Comparison of ENCODE assay signal across 14 cellular contexts in genomic region chr1:42784547-42784945, GRCh38. TPM values are rescaled to one million over a fixed set of nuclear protein-coding genes. Genes with fewer than 3 reads are reported as not detected.
A peak's percentile ranks its signal among the peaks of the same experiment; 100 is the strongest.
DNase-seq lines count a peak whose midpoint lies in the region; ATAC-seq and TF ChIP-seq lines count a peak whose summit lies in the region.
"Had no signal": no experiment of that assay in that cellular context is flagged by ENCODE, and none has a peak within 500 bp of the region (broad histone marks: within the 10 kb centered on the region; RNA-seq: fewer than 3 reads in every experiment).

No MANE protein-coding gene starts in this region.

- peak; percentile 26 for ATAC-seq in left lobe of liver
- ATAC-seq in upper lobe of right lung = no peak
- no peak for ATAC-seq in left lung

- peaks cover 8 to 23% (median 13%) of the 10 kb centered on the region in 4 donors for H3K4me1 Mint-ChIP-seq in CD4-positive, alpha-beta memory T cell
- H3K4me1 Mint-ChIP-seq: neural progenitor cell had no signal

- POLR2A ChIA-PET in CD4-positive, alpha-beta memory T cell (lab: Charles Lee; ENCODE audit: partially characterized antibody) = interaction anchor here (0.6 to 2.9 kb wide), 4 partner anchors 18 to 103 kb away, joined by 3 to 16 read pairs (median 7); partner anchors contain the start of genes C1orf50, ERMAP, P3H1 and SVBP

- H3K36me3 ChIP-seq in CD4-positive, alpha-beta memory T cell (ENCODE audit: insufficient read depth, low read length) = peaks cover 3% of the 10 kb centered on the region
- H3K36me3 ChIP-seq in ascending aorta = peaks cover 0 to 13% of the 10 kb centered on the region in 2 donors
- peaks cover 3 to 12% of the 10 kb centered on the region in 2 donors for H3K36me3 ChIP-seq in stomach smooth muscle (ENCODE audit: control insufficient read depth in 2 of 2, insufficient read depth in 2 of 2, low read length in 2 of 2)
- H3K36me3 ChIP-seq in upper lobe of right lung = peaks cover 10% of the 10 kb centered on the region
- H3K36me3 ChIP-seq in left lung = peaks cover 0 to 22% of the 10 kb centered on the region in 2 donors
- H3K36me3 ChIP-seq: neural progenitor cell had no signal

- H3K9ac ChIP-seq in stomach smooth muscle (ENCODE audit: low read length in 2 of 2) = no peak overlapping the region
- H3K9ac ChIP-seq: neural progenitor cell had no signal

- H3K4me3 ChIP-seq in CD4-positive, alpha-beta memory T cell (ENCODE audit: low read length in 2 of 2) = no peak overlapping the region
- H3K4me3 ChIP-seq in ascending aorta (peak overlapping the region; percentile 42 to 65), stomach smooth muscle (ENCODE audit: low read length in 2 of 2) (peak overlapping the region; percentile 51 to 75), upper lobe of right lung (no peak overlapping the region), left lung (no peak overlapping the region)
- H3K4me3 ChIP-seq: neural progenitor cell had no signal

- H3K27me3 Mint-ChIP-seq in CD4-positive, alpha-beta memory T cell = no peaks in the 10 kb centered on the region

- CTCF ChIA-PET in CD4-positive, alpha-beta memory T cell (lab: Charles Lee; ENCODE audit: partially characterized antibody) = interaction anchor here (1.5 to 2.6 kb wide), 2 partner anchors 38 to 288 kb away, joined by 4 to 12 read pairs; no protein-coding TSS in a partner anchor

- no peaks in the 10 kb centered on the region for H3K9me3 ChIP-seq in CD4-positive, alpha-beta memory T cell (ENCODE audit: control insufficient read depth in 1 of 2, low read length in 2 of 2)
- H3K9me3 ChIP-seq in ascending aorta (no peaks in the 10 kb centered on the region), stomach smooth muscle (ENCODE audit: control insufficient read depth in 2 of 2, low read length in 2 of 2) (no peaks in the 10 kb centered on the region), upper lobe of right lung (no peaks in the 10 kb centered on the region), left lung (no peaks in the 10 kb centered on the region)

- TF ChIP-seq CTCF in ascending aorta (IDR thresholded peaks at IDR 0.05) = no peak
- no peak for TF ChIP-seq CTCF in upper lobe of right lung (IDR thresholded peaks at IDR 0.05)
- no peak for TF ChIP-seq CTCF in left lung (IDR thresholded peaks at IDR 0.05)

- peak overlapping the region in 6 of 8 donors; percentile 33 to 94 (median 61) for H3K4me3 Mint-ChIP-seq in CD4-positive, alpha-beta memory T cell
- H3K4me3 Mint-ChIP-seq: H9, neural progenitor cell had no signal

- no peak for DNase-seq in CD4-positive, alpha-beta memory T cell
- DNase-seq in ascending aorta (ENCODE audit: low spot score in 2 of 2) (no peak), left lobe of liver (ENCODE audit: low spot score) (no peak), upper lobe of right lung (no peak), left lung (no peak), NCI-H510A treated with DMSO at 0.1 percent for 48 hours (lab: John Stamatoyannopoulos, UW) (no peak)
- DNase-seq: H9, hippocampal formation had no signal

- intact Hi-C loops in CD4-positive, alpha-beta memory T cell (cut with micrococcal nuclease) = no loop called here
- intact Hi-C loops in ascending aorta (cut with DNase I) = no loop called here
- intact Hi-C loops in upper lobe of right lung (cut with DNase I) = no loop called here
- intact Hi-C loops in left lung (cut with DNase I) = loop anchor here in 1 of 2 donors (10.0 kb wide), 1 partner anchor 290 kb away; no protein-coding TSS in a partner anchor

- H3K36me3 Mint-ChIP-seq in CD4-positive, alpha-beta memory T cell = peaks cover 15 to 25% of the 10 kb centered on the region in 2 donors

- peaks cover 14% of the 10 kb centered on the region for H3K4me1 ChIP-seq in CD4-positive, alpha-beta memory T cell (ENCODE audit: insufficient read depth, low read length)
- H3K4me1 ChIP-seq in ascending aorta = peaks cover 0 to 3% of the 10 kb centered on the region in 2 donors
- H3K4me1 ChIP-seq in stomach smooth muscle (ENCODE audit: control insufficient read depth, insufficient read depth, low read length) = peaks cover 11% of the 10 kb centered on the region
- peaks cover 9% of the 10 kb centered on the region for H3K4me1 ChIP-seq in upper lobe of right lung
- H3K4me1 ChIP-seq in left lung = peaks cover 0 to 11% of the 10 kb centered on the region in 2 donors
- H3K4me1 ChIP-seq: neural progenitor cell had no signal

- H3K27me3 ChIP-seq in CD4-positive, alpha-beta memory T cell (ENCODE audit: insufficient read depth, low read length) = no peaks in the 10 kb centered on the region
- no peaks in the 10 kb centered on the region for H3K27me3 ChIP-seq in ascending aorta
- H3K27me3 ChIP-seq in stomach smooth muscle (ENCODE audit: control insufficient read depth in 1 of 2, insufficient read depth in 2 of 2, low read length in 2 of 2) = no peaks in the 10 kb centered on the region
- H3K27me3 ChIP-seq in upper lobe of right lung = no peaks in the 10 kb centered on the region
- H3K27me3 ChIP-seq in left lung = peaks cover 0 to 20% of the 10 kb centered on the region in 2 donors
- H3K27me3 ChIP-seq: neural progenitor cell had no signal

- no peak overlapping the region for H3K27ac ChIP-seq in CD4-positive, alpha-beta memory T cell (ENCODE audit: low read depth, low read length)
- H3K27ac ChIP-seq in ascending aorta = no peak overlapping the region
- H3K27ac ChIP-seq in stomach smooth muscle (ENCODE audit: low read length) = no peak overlapping the region
- no peak overlapping the region for H3K27ac ChIP-seq in upper lobe of right lung
- no peak overlapping the region for H3K27ac ChIP-seq in left lung
- H3K27ac ChIP-seq: neural progenitor cell, RWPE1 had no signal

- peaks cover 0 to 2% (median 0%) of the 10 kb centered on the region in 8 donors for H3K9me3 Mint-ChIP-seq in CD4-positive, alpha-beta memory T cell
- H3K9me3 Mint-ChIP-seq: activated T-cell treated with anti-CD3 and anti-CD28 coated beads, Interleukin-2, amount 50 U/mL, for 4 hours; H9; IgD-negative memory B cell; neural progenitor cell; T-helper 2 cell treated with Interferon-gamma antibody and Interleukin-4, amounts not matched to agents 5 μg/mL and 100 μg/mL, for 36 hours had no signal

- peak overlapping the region in 4 of 7 donors; percentile 6 to 88 (median 48) for H3K27ac Mint-ChIP-seq in CD4-positive, alpha-beta memory T cell
- H3K27ac Mint-ChIP-seq: IgD-negative memory B cell; neural progenitor cell; T-helper 2 cell treated with Interferon-gamma antibody and Interleukin-4, amounts not matched to agents 5 μg/mL and 100 μg/mL, for 36 hours had no signal

RNA-seq across cellular contexts. Expression of gene TMEM269, which starts 0.2 kb away (rescaled TPM):
- total RNA-seq in CD4-positive, alpha-beta memory T cell = under 1 TPM; 0.35 to 0.36 TPM
- not detected for polyA plus RNA-seq in CD4-positive, alpha-beta memory T cell
- not detected for total RNA-seq in ascending aorta
- total RNA-seq in left lobe of liver = 0.08 TPM
- total RNA-seq in upper lobe of right lung = not detected
- under 1 TPM in 1 of 2 donors, not detected in 1; 0.17 TPM for total RNA-seq in left lung
- polyA plus RNA-seq: IgD-negative memory B cell had no signal

RNA-seq across cellular contexts. Expression of gene C1orf50, which starts 17.5 kb away (rescaled TPM):
- total RNA-seq in CD4-positive, alpha-beta memory T cell = 10 to 100 TPM; 20.6 to 20.9 TPM
- 1 to 10 TPM; 2.5 to 8.6 TPM for polyA plus RNA-seq in CD4-positive, alpha-beta memory T cell
- total RNA-seq in ascending aorta (0.64 TPM), left lobe of liver (4.0 TPM), upper lobe of right lung (6.1 TPM), left lung (1 to 10 TPM; 4.3 to 6.9 TPM)

RNA-seq across cellular contexts. Expression of gene P3H1, which starts 17.7 kb away (rescaled TPM):
- total RNA-seq in CD4-positive, alpha-beta memory T cell = 10 to 100 TPM; 52.5 to 56.6 TPM
- 10 to 100 TPM in 1 of 2 donors, 1 to 10 TPM in 1; 7.5 to 15.3 TPM for polyA plus RNA-seq in CD4-positive, alpha-beta memory T cell
- total RNA-seq in ascending aorta (72.2 TPM), left lobe of liver (26.5 TPM), upper lobe of right lung (22.3 TPM), left lung (10 to 100 TPM; 47.4 to 76.1 TPM)

RNA-seq across cellular contexts. Expression of gene ERMAP, which starts 32.4 kb away (rescaled TPM):
- 1 to 10 TPM; 6.5 to 8.6 TPM for total RNA-seq in CD4-positive, alpha-beta memory T cell
- polyA plus RNA-seq in CD4-positive, alpha-beta memory T cell = 1 to 10 TPM; 2.0 to 4.1 TPM
- 0.11 TPM for total RNA-seq in ascending aorta
- 15.1 TPM for total RNA-seq in left lobe of liver
- total RNA-seq in upper lobe of right lung = 18.2 TPM
- 10 to 100 TPM; 13.8 to 14.4 TPM for total RNA-seq in left lung

RNA-seq across cellular contexts. Expression of gene SVBP, which starts 32.7 kb away (rescaled TPM):
- total RNA-seq in CD4-positive, alpha-beta memory T cell = 10 to 100 TPM; 20.4 to 23.5 TPM
- 10 to 100 TPM; 38.6 to 48.0 TPM for polyA plus RNA-seq in CD4-positive, alpha-beta memory T cell
- 1.2 TPM for total RNA-seq in ascending aorta
- 6.9 TPM for total RNA-seq in left lobe of liver
- total RNA-seq in upper lobe of right lung = 19.4 TPM
- total RNA-seq in left lung = 10 to 100 TPM; 15.7 to 16.4 TPM

Comparison
In these comparisons a context has a peak if more than half of its experiments do, and no peak if none do; other contexts are left out.
1. H3K4me3 ChIP-seq: peak in ascending aorta (2 of 2) and stomach smooth muscle (2 of 2); none in CD4-positive, alpha-beta memory T cell (0 of 2), upper lobe of right lung (single experiment) and left lung (0 of 2).